Comparison of ENCODE assay signal across 18 cellular contexts in genomic region chr1:245946905-245947304, GRCh38.
DNase-seq lines count a peak whose midpoint lies in the region; TF ChIP-seq lines count a peak whose summit lies in the region.
"Had no signal": no experiment of that assay in that cellular context is flagged by ENCODE, and none has a peak within 500 bp of the region (broad histone marks: within the 10 kb centered on the region; RNA-seq: fewer than 3 reads in every experiment).

No MANE protein-coding gene starts in this region.

- H3K4ac ChIP-seq in mesenchymal stem cell (ENCODE audit: low read depth in 1 of 2, low read length in 2 of 2) = no peak overlapping the region

- WGBS in esophagus muscularis mucosa = 34% methylated on average over 10 of the region's 10 CpGs
- 48% methylated on average over 10 of the region's 10 CpGs for WGBS in mesenchymal stem cell
- 60 to 77% (median 69%) methylated on average over 10 of the region's 10 CpGs for WGBS in spleen, 5 donors

- H3K14ac ChIP-seq in mesenchymal stem cell (ENCODE audit: low read length in 2 of 2) = no peak overlapping the region

- H3K4me1 ChIP-seq in esophagus muscularis mucosa (peaks cover 0 to 14% (median 13%) of the 10 kb centered on the region in 4 donors), mesenchymal stem cell (ENCODE audit: control insufficient read depth, insufficient read depth, low read depth, low read length) (peaks cover 1% of the 10 kb centered on the region), spleen (no peaks in the 10 kb centered on the region)
- H3K4me1 ChIP-seq: Peyer's patch had no signal

- no peak overlapping the region for H3K4me2 ChIP-seq in mesenchymal stem cell (ENCODE audit: low read length, poor library complexity, severe bottlenecking)

- no peaks in the 10 kb centered on the region for H3K27me3 ChIP-seq in esophagus muscularis mucosa
- no peaks in the 10 kb centered on the region for H3K27me3 ChIP-seq in mesenchymal stem cell (ENCODE audit: control insufficient read depth in 1 of 2, insufficient read depth in 1 of 2, low read length in 2 of 2)
- H3K27me3 ChIP-seq in spleen (replicated peaks in 1 of 7) = no peaks in the 10 kb centered on the region
- H3K27me3 ChIP-seq: Peyer's patch had no signal

- peaks cover 14% of the 10 kb centered on the region for H3K79me1 ChIP-seq in mesenchymal stem cell (replicated peaks; ENCODE audit: low read length, poor library complexity, severe bottlenecking)

- H4K8ac ChIP-seq in mesenchymal stem cell (ENCODE audit: low read length) = peak overlapping the region; percentile 91

- peak overlapping the region in 1 of 2 experiments; percentile 47 for H2BK12ac ChIP-seq in mesenchymal stem cell (ENCODE audit: low read length in 2 of 2)

- peak overlapping the region in 1 of 2 experiments; percentile 79 for H3K18ac ChIP-seq in mesenchymal stem cell (ENCODE audit: low read depth in 1 of 2, low read length in 2 of 2)

- H3K36me3 ChIP-seq in esophagus muscularis mucosa = no peaks in the 10 kb centered on the region
- peaks cover 0 to 3% of the 10 kb centered on the region in 2 experiments for H3K36me3 ChIP-seq in mesenchymal stem cell (ENCODE audit: control insufficient read depth in 1 of 2, insufficient read depth in 2 of 2, low read depth in 1 of 2, low read length in 2 of 2)
- H3K36me3 ChIP-seq in spleen = no peaks in the 10 kb centered on the region
- H3K36me3 ChIP-seq: Peyer's patch, WERI-Rb-1 had no signal

- no peak for TF ChIP-seq POLR2A in esophagus muscularis mucosa (IDR thresholded peaks at IDR 0.05; ENCODE audit: low read depth)
- TF ChIP-seq POLR2A in spleen (IDR thresholded peaks at IDR 0.05) = no peak

- peak overlapping the region; percentile 52 for H2BK15ac ChIP-seq in mesenchymal stem cell (ENCODE audit: low read depth, poor library complexity, severe bottlenecking)

- peak overlapping the region; percentile 57 for H2AFZ ChIP-seq in mesenchymal stem cell (ENCODE audit: low read depth, low read length)

- intact Hi-C loops in esophagus muscularis mucosa (cut with DNase I) (no loop called here), spleen (cut with DNase I; ENCODE audit: low total_unique reads) (no loop called here)

- H3K4me3 ChIP-seq in esophagus muscularis mucosa (peak overlapping the region; percentile 15 to 42 (median 32)), mesenchymal stem cell (ENCODE audit: insufficient read depth in 1 of 2, low read depth in 1 of 2, low read length in 2 of 2) (no peak overlapping the region), spleen (peak overlapping the region in 1 of 8 donors; percentile 30)
- H3K4me3 ChIP-seq: mucosa of descending colon, Peyer's patch, SK-N-MC had no signal

- H3K27ac ChIP-seq in esophagus muscularis mucosa (replicated peaks in 1 of 4) (peak overlapping the region; percentile 32 to 60 (median 57)), mesenchymal stem cell (ENCODE audit: low read length, poor library complexity, severe bottlenecking) (no peak overlapping the region), spleen (peak overlapping the region in 7 of 8 donors; percentile 22 to 70 (median 49))
- H3K27ac ChIP-seq: Peyer's patch, SK-N-MC, WERI-Rb-1 had no signal

- TF ChIP-seq EP300 in esophagus muscularis mucosa (IDR thresholded peaks at IDR 0.05) = no peak

- peak; percentile 33 for DNase-seq in SK-N-DZ (ENCODE audit: low spot score)
- no peak for DNase-seq in esophagus muscularis mucosa (ENCODE audit: extremely low spot score)
- DNase-seq in mesenchymal stem cell = peak; percentile 43
- DNase-seq in spleen = no peak
- no peak for DNase-seq in DMS114 treated with DMSO at 0.1 percent for 48 hours (lab: John Stamatoyannopoulos, UW; ENCODE audit: unreplicated experiment)
- DNase-seq in NCI-H748 treated with DMSO at 0.1 percent for 48 hours (lab: John Stamatoyannopoulos, UW) = no peak
- DNase-seq in NCI-H2171 (lab: John Stamatoyannopoulos, UW) = no peak
- DNase-seq: activated CD8-positive, alpha-beta memory T cell treated with anti-CD3 and anti-CD28 coated beads, Interleukin-2, amount 50 U/mL, for 48 hours; AML-193; DMS79; KBM-7; mucosa of descending colon; NCI-H187; NCI-H345; Peyer's patch; T-helper 2 cell; WERI-Rb-1 had no signal

- H3K9ac ChIP-seq in mesenchymal stem cell (ENCODE audit: low read length) = no peak overlapping the region

- H2AK5ac ChIP-seq in mesenchymal stem cell (ENCODE audit: low read length, severe bottlenecking) = no peak overlapping the region

- H3K23ac ChIP-seq in mesenchymal stem cell (ENCODE audit: low read length in 2 of 2) = no peak overlapping the region

- TF ChIP-seq CTCF in esophagus muscularis mucosa (IDR thresholded peaks at IDR 0.05) (no peak), spleen (IDR thresholded peaks at IDR 0.05 in 8 of 11, conservative IDR thresholded peaks at IDR 0.05 in 3 of 11) (no peak)

- H4K91ac ChIP-seq in mesenchymal stem cell (ENCODE audit: low read length) = no peak overlapping the region

- no peak overlapping the region for H2BK120ac ChIP-seq in mesenchymal stem cell (ENCODE audit: low read depth, low read length)

- no peak overlapping the region for H2BK5ac ChIP-seq in mesenchymal stem cell (ENCODE audit: low read depth, low read length, poor library complexity, severe bottlenecking)

- peaks cover 0 to 5% (median 0%) of the 10 kb centered on the region in 4 donors for H3K9me3 ChIP-seq in esophagus muscularis mucosa
- H3K9me3 ChIP-seq in mesenchymal stem cell (ENCODE audit: control insufficient read depth, low read length) = no peaks in the 10 kb centered on the region
- peaks cover 0 to 18% (median 13%) of the 10 kb centered on the region in 8 donors for H3K9me3 ChIP-seq in spleen

Comparison
In these comparisons a context has a peak if more than half of its experiments do, and no peak if none do; other contexts are left out.
1. DNase-seq: peak in SK-N-DZ (single experiment) and mesenchymal stem cell (single experiment); none in esophagus muscularis mucosa (single experiment), spleen (single experiment), DMS114 treated with DMSO at 0.1 percent for 48 hours (single experiment), NCI-H748 treated with DMSO at 0.1 percent for 48 hours (single experiment) and NCI-H2171 (single experiment).
2. H3K4me3 ChIP-seq: peak in esophagus muscularis mucosa (4 of 4); none in mesenchymal stem cell (0 of 2).